In the genomic region with DNA sequence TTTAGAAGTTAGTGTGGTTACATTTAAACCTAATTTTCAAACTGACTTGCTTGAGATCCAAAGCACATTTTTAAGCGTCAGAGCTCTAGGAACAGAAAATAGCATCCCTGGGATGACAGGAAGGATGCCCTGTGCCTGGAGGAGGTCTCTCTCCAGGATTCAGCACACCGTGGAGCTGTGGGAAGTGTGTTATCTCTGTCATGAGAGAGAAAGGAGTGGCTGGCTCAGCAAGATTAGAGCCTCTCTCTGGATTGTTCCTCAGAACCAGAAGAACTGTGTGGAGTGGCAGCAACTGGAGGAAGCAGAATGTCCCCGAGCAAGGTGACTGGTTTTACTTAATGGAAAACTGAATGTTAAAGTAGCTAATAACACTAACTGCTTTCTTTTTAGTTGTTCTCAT, we compare ENCODE assay signal across 1 cellular context.
TF ChIP-seq lines count a peak whose summit lies in the region.

No MANE protein-coding gene starts in this region.

TF ChIP-seq in GM23338, 12 proteins besides CTCF, POLR2A, EP300 and RAD21 (continued from another document):
- TF ChIP-seq ZNF331 (CRISPR knock-in tag; IDR thresholded peaks at IDR 0.05; ENCODE audit: low read depth) (no peak), STAT1 (IDR thresholded peaks at IDR 0.05; ENCODE audit: unreplicated experiment) (no peak), ZNF462 (CRISPR knock-in tag; IDR thresholded peaks at IDR 0.05) (no peak), NANOG (IDR thresholded peaks at IDR 0.05; ENCODE audit: borderline replicate concordance) (no peak), EZH2 (IDR thresholded peaks at IDR 0.05; ENCODE audit: low read depth, unreplicated experiment) (no peak), JUNB (IDR thresholded peaks at IDR 0.05; ENCODE audit: unreplicated experiment) (no peak), ZNF114 (CRISPR knock-in tag; IDR thresholded peaks at IDR 0.05) (no peak), CREB1 (CRISPR knock-in tag; IDR thresholded peaks at IDR 0.05; ENCODE audit: low read depth) (no peak), EZH2phosphoT487 (IDR thresholded peaks at IDR 0.05; ENCODE audit: unreplicated experiment) (no peak)
- TF ChIP-seq, protein P1, sequence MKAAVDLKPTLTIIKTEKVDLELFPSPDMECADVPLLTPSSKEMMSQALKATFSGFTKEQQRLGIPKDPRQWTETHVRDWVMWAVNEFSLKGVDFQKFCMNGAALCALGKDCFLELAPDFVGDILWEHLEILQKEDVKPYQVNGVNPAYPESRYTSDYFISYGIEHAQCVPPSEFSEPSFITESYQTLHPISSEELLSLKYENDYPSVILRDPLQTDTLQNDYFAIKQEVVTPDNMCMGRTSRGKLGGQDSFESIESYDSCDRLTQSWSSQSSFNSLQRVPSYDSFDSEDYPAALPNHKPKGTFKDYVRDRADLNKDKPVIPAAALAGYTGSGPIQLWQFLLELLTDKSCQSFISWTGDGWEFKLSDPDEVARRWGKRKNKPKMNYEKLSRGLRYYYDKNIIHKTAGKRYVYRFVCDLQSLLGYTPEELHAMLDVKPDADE (IDR thresholded peaks at IDR 0.05) = no peak
